Comparison of ENCODE assay signal across 31 cellular contexts in genomic region chr11:111351374-111352081, GRCh38. TPM values are rescaled to one million over a fixed set of nuclear protein-coding genes. Genes with fewer than 3 reads are reported as not detected.
DNase-seq lines count a peak whose midpoint lies in the region; ATAC-seq and TF ChIP-seq lines count a peak whose summit lies in the region.
"Had no signal": no experiment of that assay in that cellular context is flagged by ENCODE, and none has a peak within 500 bp of the region (broad histone marks: within the 10 kb centered on the region; RNA-seq: fewer than 3 reads in every experiment).

No MANE protein-coding gene starts in this region.

- H3K9me3 ChIP-seq in left ventricle myocardium inferior (replicated peaks) (no peaks in the 10 kb centered on the region), OCI-LY3 (ENCODE audit: insufficient read depth, low read length) (no peaks in the 10 kb centered on the region), liver (ENCODE audit: control insufficient read depth in 4 of 4, low read length in 3 of 4) (no peaks in the 10 kb centered on the region), gastrocnemius medialis (no peaks in the 10 kb centered on the region)
- H3K9me3 ChIP-seq: A549, MG63, upper lobe of right lung had no signal

- TF ChIP-seq RAD21 in liver (IDR thresholded peaks at IDR 0.05) = no peak

- H3K4me1 ChIP-seq in left ventricle myocardium inferior (peaks cover 5% of the 10 kb centered on the region), OCI-LY3 (ENCODE audit: low read length) (0 out of 2 replicates have a peak, but pooled peaks cover 5% of the 10 kb centered on the region), liver (ENCODE audit: control insufficient read depth in 4 of 4, insufficient read depth in 4 of 4, low read length in 3 of 4) (peaks cover 0 to 6% (median 1%) of the 10 kb centered on the region in 4 donors), gastrocnemius medialis (no peaks in the 10 kb centered on the region)
- H3K4me1 ChIP-seq: A549, upper lobe of right lung had no signal

- no peaks in the 10 kb centered on the region for H3K79me2 ChIP-seq in OCI-LY3 (ENCODE audit: low read length)

- ATAC-seq in left ventricle myocardium superior (no peak), SK-N-SH treated with all-trans-retinoic acid at 6 μM for 48 hours (no peak), HG03457 (IDR thresholded peaks at IDR 0.05; ENCODE audit: unreplicated experiment) (no peak), gastrocnemius medialis (no peak)
- ATAC-seq: A549; activated naive CD8-positive, alpha-beta T cell treated with anti-CD3 and anti-CD28 coated beads, Interleukin-2, amount 50 U/mL, for 24 hours; upper lobe of right lung had no signal

- no peaks in the 10 kb centered on the region for H3K27me3 ChIP-seq in left ventricle myocardium inferior (ENCODE audit: low read depth)
- H3K27me3 ChIP-seq in OCI-LY3 (ENCODE audit: low read depth, low read length) = no peaks in the 10 kb centered on the region
- H3K27me3 ChIP-seq in liver (ENCODE audit: control insufficient read depth in 4 of 4, insufficient read depth in 4 of 4, low read length in 3 of 4) = no peaks in the 10 kb centered on the region
- no peaks in the 10 kb centered on the region for H3K27me3 ChIP-seq in gastrocnemius medialis
- H3K27me3 ChIP-seq: BLaER1, MG63, upper lobe of right lung had no signal

- H3K4me2 ChIP-seq in OCI-LY3 (ENCODE audit: low read length) = no peak overlapping the region
- H3K4me2 ChIP-seq: A549, BLaER1 had no signal

- intact Hi-C loops in left ventricle myocardium inferior (cut with micrococcal nuclease) (no loop called here), left ventricle myocardium superior (cut with micrococcal nuclease) (no loop called here), gastrocnemius medialis (cut with DNase I; ENCODE audit: low total_unique reads) (no loop called here)

- H3K27ac ChIP-seq in left ventricle myocardium inferior (replicated peaks) (peak overlapping the region; percentile 7), OCI-LY3 (ENCODE audit: low read length) (peak overlapping the region; percentile 44; the same call in 1 of the 2 replicates), liver (ENCODE audit: low read depth in 1 of 2, low read length in 2 of 2) (no peak overlapping the region), gastrocnemius medialis (no peak overlapping the region)
- H3K27ac ChIP-seq: A549, BLaER1, RWPE1, SK-N-MC, upper lobe of right lung had no signal

- no peak for TF ChIP-seq POLR2A in gastrocnemius medialis (IDR thresholded peaks at IDR 0.05)

- H4K20me1 ChIP-seq in OCI-LY3 (ENCODE audit: insufficient read depth, low read length) = peaks cover 17% of the 10 kb centered on the region; the same call in 1 of the 2 replicates

- no peak overlapping the region for H3K9ac ChIP-seq in OCI-LY3 (ENCODE audit: low read length)
- no peak overlapping the region for H3K9ac ChIP-seq in liver (ENCODE audit: low read depth in 1 of 2, low read length in 2 of 2)
- H3K9ac ChIP-seq: BLaER1 had no signal

- DNase-seq in left ventricle myocardium inferior = no peak
- no peak for DNase-seq in left ventricle myocardium superior
- no peak for DNase-seq in NCI-H1092 (lab: John Stamatoyannopoulos, UW)
- no peak for DNase-seq in gastrocnemius medialis
- DNase-seq: activated CD4-positive, alpha-beta T cell treated with anti-CD3 and anti-CD28 coated beads for 4 hours; activated gamma-delta T cell treated with Interleukin-2 at 50 U/mL for 16 hours; activated naive CD8-positive, alpha-beta T cell treated with anti-CD3 and anti-CD28 coated beads, Interleukin-2, amount 50 U/mL, for 24 hours; activated T-cell treated with anti-CD3 and anti-CD28 coated beads, Interleukin-2, amount 50 U/mL, for 24 hours; effector CD4-positive, alpha-beta T cell; EL; foreskin melanocyte; kidney; mammary epithelial cell; MG63; NCI-H1417 treated with DMSO at 0.1 percent for 48 hours; NCI-H2107; NCI-H446 treated with DMSO at 0.1 percent for 48 hours; nucleus accumbens; substantia nigra; T-helper 2 cell; upper lobe of right lung had no signal

- WGBS in liver = 41% methylated on average over 10 of the region's 10 CpGs

- H3K36me3 ChIP-seq in left ventricle myocardium inferior (no peaks in the 10 kb centered on the region), OCI-LY3 (replicated peaks; ENCODE audit: low read depth, low read length) (peaks cover 58% of the 10 kb centered on the region), liver (ENCODE audit: control insufficient read depth in 4 of 4, insufficient read depth in 3 of 4, low read depth in 1 of 4, low read length in 3 of 4) (no peaks in the 10 kb centered on the region), gastrocnemius medialis (no peaks in the 10 kb centered on the region)
- H3K36me3 ChIP-seq: MG63, upper lobe of right lung had no signal

- H2AFZ ChIP-seq in OCI-LY3 (ENCODE audit: low read depth, low read length) = no peak overlapping the region

- in situ Hi-C loops in gastrocnemius medialis (cut with MboI; ENCODE audit: low sequenced_read_pairs in 4 of 4) = no loop called here

- TF ChIP-seq CTCF in left ventricle myocardium inferior (IDR thresholded peaks at IDR 0.05; ENCODE audit: borderline replicate concordance) (no peak), OCI-LY3 (IDR thresholded peaks at IDR 0.05; ENCODE audit: low read depth, low read length) (no peak), liver (IDR thresholded peaks at IDR 0.05; ENCODE audit: low read depth, low read length, missing input control) (no peak), gastrocnemius medialis (IDR thresholded peaks at IDR 0.05 in 4 of 5, conservative IDR thresholded peaks at IDR 0.05 in 1 of 5) (no peak)

- no peak overlapping the region for H3K4me3 ChIP-seq in left ventricle myocardium inferior
- no peak overlapping the region for H3K4me3 ChIP-seq in OCI-LY3 (ENCODE audit: low read length)
- no peak overlapping the region for H3K4me3 ChIP-seq in liver (ENCODE audit: low read depth in 1 of 3, low read length in 3 of 3)
- H3K4me3 ChIP-seq in gastrocnemius medialis = no peak overlapping the region
- H3K4me3 ChIP-seq: A549, BLaER1, MG63, SK-N-MC, skin epidermis, upper lobe of right lung had no signal

TF ChIP-seq in liver, 16 proteins besides CTCF, POLR2A, EP300 and RAD21:
- TF ChIP-seq FOXA1 (IDR thresholded peaks at IDR 0.05) = peak; percentile 21
- no peak for TF ChIP-seq NR2F2 (IDR thresholded peaks at IDR 0.05)
TF ChIP-seq in liver: peak in this region for 1.

TF ChIP-seq in SK-N-SH treated with all-trans-retinoic acid at 6 μM for 48 hours, 23 proteins besides CTCF, POLR2A, EP300 and RAD21 (continues in another document):
- TF ChIP-seq ZFP3 (CRISPR knock-in tag; IDR thresholded peaks at IDR 0.05) = no peak
- TF ChIP-seq BACH2 (CRISPR knock-in tag; IDR thresholded peaks at IDR 0.05; ENCODE audit: borderline replicate concordance) = no peak
- TF ChIP-seq PPARA (CRISPR knock-in tag; IDR thresholded peaks at IDR 0.05; ENCODE audit: borderline replicate concordance) = no peak
- TF ChIP-seq CSRNP3 (CRISPR knock-in tag; IDR thresholded peaks at IDR 0.05) = no peak
- no peak for TF ChIP-seq PATZ1 (CRISPR knock-in tag; IDR thresholded peaks at IDR 0.05; ENCODE audit: borderline replicate concordance)
- no peak for TF ChIP-seq CREB5 (CRISPR knock-in tag; IDR thresholded peaks at IDR 0.05; ENCODE audit: low read depth)

RNA-seq across cellular contexts. Expression of gene POU2AF1, which starts 27.5 kb away (rescaled TPM):
- total RNA-seq in left ventricle myocardium inferior (0.05 TPM), left ventricle myocardium superior (0.62 TPM), liver (1 to 10 TPM in 1 of 2 donors, under 1 TPM in 1; 0.59 to 1.1 TPM), gastrocnemius medialis (under 1 TPM in 2 of 4 donors, not detected in 2; 0.29 to 0.78 TPM)
- 1 to 10 TPM in 1 of 2 donors, under 1 TPM in 1; 0.21 to 2.0 TPM for polyA plus RNA-seq in liver
- polyA plus RNA-seq: A549 had no signal

RNA-seq across cellular contexts. Expression of gene POU2AF3, which starts 53.2 kb away (rescaled TPM):
- 0.38 TPM for total RNA-seq in left ventricle myocardium inferior
- total RNA-seq in left ventricle myocardium superior = 0.74 TPM
- under 1 TPM; 0.17 to 0.65 TPM for total RNA-seq in liver
- under 1 TPM; 0.33 to 0.68 TPM for polyA plus RNA-seq in liver
- total RNA-seq in gastrocnemius medialis = under 1 TPM in 3 of 4 donors, not detected in 1; 0.22 to 0.58 (median 0.46) TPM
- total RNA-seq: activated CD8-positive, alpha-beta memory T cell treated with anti-CD3 and anti-CD28 coated beads for 36 hours had no signal
- polyA plus RNA-seq: mammary epithelial cell had no signal

Comparison
In these comparisons a context has a peak if more than half of its experiments do, and no peak if none do; other contexts are left out.
1. H3K27ac ChIP-seq: peak in left ventricle myocardium inferior (single experiment) and OCI-LY3 (single experiment); none in liver (0 of 2) and gastrocnemius medialis (0 of 4).